21 cellular contexts compared by ENCODE assay signal in genomic region chr7:128708824-128709223, GRCh38.
"Had no signal": no experiment of that assay in that cellular context is flagged by ENCODE, and none has a peak within 500 bp of the region (broad histone marks: within the 10 kb centered on the region; RNA-seq: fewer than 3 reads in every experiment).

No MANE protein-coding gene starts in this region.

- DNase-seq: activated gamma-delta T cell treated with Interleukin-2 at 50 U/mL for 16 hours; activated T-cell treated with anti-CD3 and anti-CD28 coated beads, Interleukin-2, amount 50 U/mL, for 1 hour; anterior cingulate cortex; body of pancreas; effector CD4-positive, alpha-beta T cell; glutamatergic neuron; left lung; natural killer cell; pancreas; right cardiac atrium; stimulated activated CD4-positive, alpha-beta T cell treated with anti-CD3 and anti-CD28 coated beads, Interleukin-4, amount 100 ng/mL, for 24 hours; stimulated activated naive CD8-positive, alpha-beta T cell treated with anti-CD3 and anti-CD28 coated beads, Interleukin-15, Interleukin-2, amounts not matched to agents 100 U/mL and 50 U/mL, for 24 hours; T-cell; upper lobe of left lung had no signal

- H3K27ac Mint-ChIP-seq: mesothelial cell of epicardium; natural killer cell; T-cell; T-helper 2 cell treated with Interferon-gamma antibody and Interleukin-4, amounts not matched to agents 5 μg/mL and 100 μg/mL, for 36 hours had no signal

- H3K27ac ChIP-seq: body of pancreas, cardiac muscle cell, hepatocyte, left lung, neutrophil, pancreas, upper lobe of left lung had no signal

- H3K9me3 ChIP-seq: body of pancreas, left lung, neutrophil, pancreas, upper lobe of left lung had no signal

- H3K27me3 ChIP-seq: body of pancreas, cardiac muscle cell, hepatocyte, left lung, pancreas, upper lobe of left lung had no signal

- H3K9me3 Mint-ChIP-seq: activated naive CD4-positive, alpha-beta T cell treated with anti-CD3 and anti-CD28 coated beads, Interleukin-2, amount 50 U/mL, for 24 hours; mesothelial cell of epicardium; natural killer cell; T-cell; T-helper 2 cell treated with Interferon-gamma antibody and Interleukin-4, amounts not matched to agents 5 μg/mL and 100 μg/mL, for 36 hours had no signal

- H3K4me3 ChIP-seq: body of pancreas, cardiac muscle cell, hepatocyte, left lung, pancreas, upper lobe of left lung had no signal

- H3K4me1 Mint-ChIP-seq: mesothelial cell of epicardium, natural killer cell had no signal

- H3K36me3 Mint-ChIP-seq: activated naive CD4-positive, alpha-beta T cell treated with anti-CD3 and anti-CD28 coated beads, Interleukin-2, amount 50 U/mL, for 24 hours; mesothelial cell of epicardium; natural killer cell; T-cell had no signal

- H3K36me3 ChIP-seq: cardiac muscle cell, left lung, neutrophil, pancreas, upper lobe of left lung had no signal

- ATAC-seq: body of pancreas; esophagus mucosa; left lung; natural killer cell; pancreas; right cardiac atrium; stimulated activated naive CD8-positive, alpha-beta T cell treated with anti-CD3 and anti-CD28 coated beads, Interleukin-15, Interleukin-2, amounts not matched to agents 100 U/mL and 50 U/mL, for 24 hours; T-cell had no signal

- H3K4me1 ChIP-seq: body of pancreas, left lung, pancreas had no signal

- H3K4me3 Mint-ChIP-seq: activated naive CD4-positive, alpha-beta T cell treated with anti-CD3 and anti-CD28 coated beads, Interleukin-2, amount 50 U/mL, for 24 hours; mesothelial cell of epicardium; natural killer cell; T-cell; T-helper 2 cell treated with Interferon-gamma antibody and Interleukin-4, amounts not matched to agents 5 μg/mL and 100 μg/mL, for 36 hours had no signal
